In the genomic region with DNA sequence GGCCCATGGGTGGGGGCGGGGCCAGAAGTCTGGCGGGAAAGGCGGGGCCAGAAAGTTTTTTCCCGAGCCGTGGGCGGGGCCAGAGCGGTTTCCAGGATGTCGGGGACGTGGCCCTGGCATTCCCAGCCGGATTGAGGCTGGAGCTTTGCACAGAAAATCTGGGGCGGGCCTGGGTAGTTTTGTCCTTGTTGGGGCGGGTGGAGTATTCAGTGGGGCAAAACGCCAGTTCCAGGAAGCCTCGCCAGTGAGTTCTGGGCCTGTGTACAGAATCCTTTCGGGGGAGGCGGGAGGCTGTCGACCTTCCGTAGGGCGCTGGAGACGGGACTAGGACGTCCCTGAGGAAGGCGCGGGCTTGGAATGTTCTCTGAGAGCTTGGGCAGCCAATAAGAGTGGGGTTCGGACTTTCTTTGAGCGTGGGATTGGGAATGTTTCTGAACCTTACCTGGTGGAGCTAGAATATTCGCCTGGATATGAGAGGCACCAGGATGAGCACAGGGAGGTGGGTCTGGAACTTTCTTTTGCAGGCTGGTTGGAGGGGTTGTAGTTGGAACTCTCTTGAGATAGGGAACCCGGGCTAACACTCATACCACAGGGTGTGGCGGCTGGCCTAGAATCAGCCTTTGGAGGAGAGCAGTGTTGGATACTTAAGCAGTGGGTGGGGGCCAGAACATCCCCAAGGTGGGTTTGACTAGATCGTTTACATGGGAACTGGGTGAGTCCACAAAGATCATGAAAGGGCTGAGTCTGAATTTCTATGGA, we compare ENCODE assay signal across 1 cellular context.
TF ChIP-seq lines count a peak whose summit lies in the region.

No MANE protein-coding gene starts in this region.

TF ChIP-seq in HEK293, 187 proteins besides CTCF, POLR2A, EP300 and RAD21 (continued from another document and continues in another):
- TF ChIP-seq, protein P1, sequence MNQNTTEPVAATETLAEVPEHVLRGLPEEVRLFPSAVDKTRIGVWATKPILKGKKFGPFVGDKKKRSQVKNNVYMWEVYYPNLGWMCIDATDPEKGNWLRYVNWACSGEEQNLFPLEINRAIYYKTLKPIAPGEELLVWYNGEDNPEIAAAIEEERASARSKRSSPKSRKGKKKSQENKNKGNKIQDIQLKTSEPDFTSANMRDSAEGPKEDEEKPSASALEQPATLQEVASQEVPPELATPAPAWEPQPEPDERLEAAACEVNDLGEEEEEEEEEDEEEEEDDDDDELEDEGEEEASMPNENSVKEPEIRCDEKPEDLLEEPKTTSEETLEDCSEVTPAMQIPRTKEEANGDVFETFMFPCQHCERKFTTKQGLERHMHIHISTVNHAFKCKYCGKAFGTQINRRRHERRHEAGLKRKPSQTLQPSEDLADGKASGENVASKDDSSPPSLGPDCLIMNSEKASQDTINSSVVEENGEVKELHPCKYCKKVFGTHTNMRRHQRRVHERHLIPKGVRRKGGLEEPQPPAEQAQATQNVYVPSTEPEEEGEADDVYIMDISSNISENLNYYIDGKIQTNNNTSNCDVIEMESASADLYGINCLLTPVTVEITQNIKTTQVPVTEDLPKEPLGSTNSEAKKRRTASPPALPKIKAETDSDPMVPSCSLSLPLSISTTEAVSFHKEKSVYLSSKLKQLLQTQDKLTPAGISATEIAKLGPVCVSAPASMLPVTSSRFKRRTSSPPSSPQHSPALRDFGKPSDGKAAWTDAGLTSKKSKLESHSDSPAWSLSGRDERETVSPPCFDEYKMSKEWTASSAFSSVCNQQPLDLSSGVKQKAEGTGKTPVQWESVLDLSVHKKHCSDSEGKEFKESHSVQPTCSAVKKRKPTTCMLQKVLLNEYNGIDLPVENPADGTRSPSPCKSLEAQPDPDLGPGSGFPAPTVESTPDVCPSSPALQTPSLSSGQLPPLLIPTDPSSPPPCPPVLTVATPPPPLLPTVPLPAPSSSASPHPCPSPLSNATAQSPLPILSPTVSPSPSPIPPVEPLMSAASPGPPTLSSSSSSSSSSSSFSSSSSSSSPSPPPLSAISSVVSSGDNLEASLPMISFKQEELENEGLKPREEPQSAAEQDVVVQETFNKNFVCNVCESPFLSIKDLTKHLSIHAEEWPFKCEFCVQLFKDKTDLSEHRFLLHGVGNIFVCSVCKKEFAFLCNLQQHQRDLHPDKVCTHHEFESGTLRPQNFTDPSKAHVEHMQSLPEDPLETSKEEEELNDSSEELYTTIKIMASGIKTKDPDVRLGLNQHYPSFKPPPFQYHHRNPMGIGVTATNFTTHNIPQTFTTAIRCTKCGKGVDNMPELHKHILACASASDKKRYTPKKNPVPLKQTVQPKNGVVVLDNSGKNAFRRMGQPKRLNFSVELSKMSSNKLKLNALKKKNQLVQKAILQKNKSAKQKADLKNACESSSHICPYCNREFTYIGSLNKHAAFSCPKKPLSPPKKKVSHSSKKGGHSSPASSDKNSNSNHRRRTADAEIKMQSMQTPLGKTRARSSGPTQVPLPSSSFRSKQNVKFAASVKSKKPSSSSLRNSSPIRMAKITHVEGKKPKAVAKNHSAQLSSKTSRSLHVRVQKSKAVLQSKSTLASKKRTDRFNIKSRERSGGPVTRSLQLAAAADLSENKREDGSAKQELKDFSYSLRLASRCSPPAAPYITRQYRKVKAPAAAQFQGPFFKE (tag by site-specific recombination; IDR thresholded peaks at IDR 0.05; ENCODE audit: borderline replicate concordance), result no peak
- TF ChIP-seq ZNF830 (tag by site-specific recombination; IDR thresholded peaks at IDR 0.05; ENCODE audit: low read depth) (no peak), ZNF302 (tag by site-specific recombination; IDR thresholded peaks at IDR 0.05; ENCODE audit: low read depth) (no peak), ZEB2 (tag by site-specific recombination; IDR thresholded peaks at IDR 0.05) (0 out of 2 replicates have a peak, but pooled peaks have one; percentile 12), KLF1 (tag by site-specific recombination; IDR thresholded peaks at IDR 0.05) (no peak), ZNF626 (tag by site-specific recombination; IDR thresholded peaks at IDR 0.05) (no peak), ZNF221 (tag by site-specific recombination; IDR thresholded peaks at IDR 0.05; ENCODE audit: borderline replicate concordance) (no peak), KLF8 (tag by site-specific recombination; IDR thresholded peaks at IDR 0.05) (no peak), HOXA7 (CRISPR knock-in tag; IDR thresholded peaks at IDR 0.05; ENCODE audit: borderline replicate concordance) (no peak), TRIM28 (IDR thresholded peaks at IDR 0.05; ENCODE audit: borderline replicate concordance, low read length) (no peak), ZNF707 (tag by site-specific recombination; IDR thresholded peaks at IDR 0.05) (no peak), ZNF555 (tag by site-specific recombination; conservative IDR thresholded peaks at IDR 0.05) (no peak), REPIN1 (tag by site-specific recombination; IDR thresholded peaks at IDR 0.05; ENCODE audit: low read depth) (no peak), ZNF501 (tag by site-specific recombination; IDR thresholded peaks at IDR 0.05) (no peak; the same call in 1 of the 2 replicates), ZNF670 (tag by site-specific recombination; IDR thresholded peaks at IDR 0.05; ENCODE audit: low read depth) (no peak), ZNF48 (tag by site-specific recombination; IDR thresholded peaks at IDR 0.05) (no peak), ZNF791 (tag by site-specific recombination; IDR thresholded peaks at IDR 0.05) (no peak), ZNF416 (tag by site-specific recombination; IDR thresholded peaks at IDR 0.05) (no peak), ZBTB20 (tag by site-specific recombination; IDR thresholded peaks at IDR 0.05) (peak; percentile 88), GLIS1 (tag by site-specific recombination; IDR thresholded peaks at IDR 0.05) (no peak), ZNF341 (tag by site-specific recombination; IDR thresholded peaks at IDR 0.05; ENCODE audit: low read depth) (no peak)
- TF ChIP-seq, protein P2, sequence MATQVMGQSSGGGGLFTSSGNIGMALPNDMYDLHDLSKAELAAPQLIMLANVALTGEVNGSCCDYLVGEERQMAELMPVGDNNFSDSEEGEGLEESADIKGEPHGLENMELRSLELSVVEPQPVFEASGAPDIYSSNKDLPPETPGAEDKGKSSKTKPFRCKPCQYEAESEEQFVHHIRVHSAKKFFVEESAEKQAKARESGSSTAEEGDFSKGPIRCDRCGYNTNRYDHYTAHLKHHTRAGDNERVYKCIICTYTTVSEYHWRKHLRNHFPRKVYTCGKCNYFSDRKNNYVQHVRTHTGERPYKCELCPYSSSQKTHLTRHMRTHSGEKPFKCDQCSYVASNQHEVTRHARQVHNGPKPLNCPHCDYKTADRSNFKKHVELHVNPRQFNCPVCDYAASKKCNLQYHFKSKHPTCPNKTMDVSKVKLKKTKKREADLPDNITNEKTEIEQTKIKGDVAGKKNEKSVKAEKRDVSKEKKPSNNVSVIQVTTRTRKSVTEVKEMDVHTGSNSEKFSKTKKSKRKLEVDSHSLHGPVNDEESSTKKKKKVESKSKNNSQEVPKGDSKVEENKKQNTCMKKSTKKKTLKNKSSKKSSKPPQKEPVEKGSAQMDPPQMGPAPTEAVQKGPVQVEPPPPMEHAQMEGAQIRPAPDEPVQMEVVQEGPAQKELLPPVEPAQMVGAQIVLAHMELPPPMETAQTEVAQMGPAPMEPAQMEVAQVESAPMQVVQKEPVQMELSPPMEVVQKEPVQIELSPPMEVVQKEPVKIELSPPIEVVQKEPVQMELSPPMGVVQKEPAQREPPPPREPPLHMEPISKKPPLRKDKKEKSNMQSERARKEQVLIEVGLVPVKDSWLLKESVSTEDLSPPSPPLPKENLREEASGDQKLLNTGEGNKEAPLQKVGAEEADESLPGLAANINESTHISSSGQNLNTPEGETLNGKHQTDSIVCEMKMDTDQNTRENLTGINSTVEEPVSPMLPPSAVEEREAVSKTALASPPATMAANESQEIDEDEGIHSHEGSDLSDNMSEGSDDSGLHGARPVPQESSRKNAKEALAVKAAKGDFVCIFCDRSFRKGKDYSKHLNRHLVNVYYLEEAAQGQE (tag by site-specific recombination; IDR thresholded peaks at IDR 0.05), result no peak
- TF ChIP-seq, protein P3, sequence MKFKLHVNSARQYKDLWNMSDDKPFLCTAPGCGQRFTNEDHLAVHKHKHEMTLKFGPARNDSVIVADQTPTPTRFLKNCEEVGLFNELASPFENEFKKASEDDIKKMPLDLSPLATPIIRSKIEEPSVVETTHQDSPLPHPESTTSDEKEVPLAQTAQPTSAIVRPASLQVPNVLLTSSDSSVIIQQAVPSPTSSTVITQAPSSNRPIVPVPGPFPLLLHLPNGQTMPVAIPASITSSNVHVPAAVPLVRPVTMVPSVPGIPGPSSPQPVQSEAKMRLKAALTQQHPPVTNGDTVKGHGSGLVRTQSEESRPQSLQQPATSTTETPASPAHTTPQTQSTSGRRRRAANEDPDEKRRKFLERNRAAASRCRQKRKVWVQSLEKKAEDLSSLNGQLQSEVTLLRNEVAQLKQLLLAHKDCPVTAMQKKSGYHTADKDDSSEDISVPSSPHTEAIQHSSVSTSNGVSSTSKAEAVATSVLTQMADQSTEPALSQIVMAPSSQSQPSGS (tag by site-specific recombination; IDR thresholded peaks at IDR 0.05; ENCODE audit: low read depth), result no peak
- TF ChIP-seq, protein P4, sequence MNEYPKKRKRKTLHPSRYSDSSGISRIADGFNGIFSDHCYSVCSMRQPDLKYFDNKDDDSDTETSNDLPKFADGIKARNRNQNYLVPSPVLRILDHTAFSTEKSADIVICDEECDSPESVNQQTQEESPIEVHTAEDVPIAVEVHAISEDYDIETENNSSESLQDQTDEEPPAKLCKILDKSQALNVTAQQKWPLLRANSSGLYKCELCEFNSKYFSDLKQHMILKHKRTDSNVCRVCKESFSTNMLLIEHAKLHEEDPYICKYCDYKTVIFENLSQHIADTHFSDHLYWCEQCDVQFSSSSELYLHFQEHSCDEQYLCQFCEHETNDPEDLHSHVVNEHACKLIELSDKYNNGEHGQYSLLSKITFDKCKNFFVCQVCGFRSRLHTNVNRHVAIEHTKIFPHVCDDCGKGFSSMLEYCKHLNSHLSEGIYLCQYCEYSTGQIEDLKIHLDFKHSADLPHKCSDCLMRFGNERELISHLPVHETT (tag by site-specific recombination; IDR thresholded peaks at IDR 0.05), result no peak
- TF ChIP-seq, protein P5, sequence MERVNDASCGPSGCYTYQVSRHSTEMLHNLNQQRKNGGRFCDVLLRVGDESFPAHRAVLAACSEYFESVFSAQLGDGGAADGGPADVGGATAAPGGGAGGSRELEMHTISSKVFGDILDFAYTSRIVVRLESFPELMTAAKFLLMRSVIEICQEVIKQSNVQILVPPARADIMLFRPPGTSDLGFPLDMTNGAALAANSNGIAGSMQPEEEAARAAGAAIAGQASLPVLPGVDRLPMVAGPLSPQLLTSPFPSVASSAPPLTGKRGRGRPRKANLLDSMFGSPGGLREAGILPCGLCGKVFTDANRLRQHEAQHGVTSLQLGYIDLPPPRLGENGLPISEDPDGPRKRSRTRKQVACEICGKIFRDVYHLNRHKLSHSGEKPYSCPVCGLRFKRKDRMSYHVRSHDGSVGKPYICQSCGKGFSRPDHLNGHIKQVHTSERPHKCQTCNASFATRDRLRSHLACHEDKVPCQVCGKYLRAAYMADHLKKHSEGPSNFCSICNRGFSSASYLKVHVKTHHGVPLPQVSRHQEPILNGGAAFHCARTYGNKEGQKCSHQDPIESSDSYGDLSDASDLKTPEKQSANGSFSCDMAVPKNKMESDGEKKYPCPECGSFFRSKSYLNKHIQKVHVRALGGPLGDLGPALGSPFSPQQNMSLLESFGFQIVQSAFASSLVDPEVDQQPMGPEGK (tag by site-specific recombination; IDR thresholded peaks at IDR 0.05), result no peak; the same call in none of the 2 replicates
- TF ChIP-seq, protein P6, sequence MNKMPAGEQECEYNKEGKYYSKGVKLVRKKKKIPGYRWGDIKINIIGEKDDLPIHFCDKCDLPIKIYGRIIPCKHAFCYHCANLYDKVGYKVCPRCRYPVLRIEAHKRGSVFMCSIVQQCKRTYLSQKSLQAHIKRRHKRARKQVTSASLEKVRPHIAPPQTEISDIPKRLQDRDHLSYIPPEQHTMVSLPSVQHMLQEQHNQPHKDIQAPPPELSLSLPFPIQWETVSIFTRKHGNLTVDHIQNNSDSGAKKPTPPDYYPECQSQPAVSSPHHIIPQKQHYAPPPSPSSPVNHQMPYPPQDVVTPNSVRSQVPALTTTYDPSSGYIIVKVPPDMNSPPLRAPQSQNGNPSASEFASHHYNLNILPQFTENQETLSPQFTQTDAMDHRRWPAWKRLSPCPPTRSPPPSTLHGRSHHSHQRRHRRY (tag by site-specific recombination; IDR thresholded peaks at IDR 0.05), result no peak
- TF ChIP-seq, protein P7, sequence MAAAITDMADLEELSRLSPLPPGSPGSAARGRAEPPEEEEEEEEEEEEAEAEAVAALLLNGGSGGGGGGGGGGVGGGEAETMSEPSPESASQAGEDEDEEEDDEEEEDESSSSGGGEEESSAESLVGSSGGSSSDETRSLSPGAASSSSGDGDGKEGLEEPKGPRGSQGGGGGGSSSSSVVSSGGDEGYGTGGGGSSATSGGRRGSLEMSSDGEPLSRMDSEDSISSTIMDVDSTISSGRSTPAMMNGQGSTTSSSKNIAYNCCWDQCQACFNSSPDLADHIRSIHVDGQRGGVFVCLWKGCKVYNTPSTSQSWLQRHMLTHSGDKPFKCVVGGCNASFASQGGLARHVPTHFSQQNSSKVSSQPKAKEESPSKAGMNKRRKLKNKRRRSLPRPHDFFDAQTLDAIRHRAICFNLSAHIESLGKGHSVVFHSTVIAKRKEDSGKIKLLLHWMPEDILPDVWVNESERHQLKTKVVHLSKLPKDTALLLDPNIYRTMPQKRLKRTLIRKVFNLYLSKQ (tag by site-specific recombination; IDR thresholded peaks at IDR 0.05; ENCODE audit: borderline replicate concordance), result no peak
- TF ChIP-seq, protein P8, sequence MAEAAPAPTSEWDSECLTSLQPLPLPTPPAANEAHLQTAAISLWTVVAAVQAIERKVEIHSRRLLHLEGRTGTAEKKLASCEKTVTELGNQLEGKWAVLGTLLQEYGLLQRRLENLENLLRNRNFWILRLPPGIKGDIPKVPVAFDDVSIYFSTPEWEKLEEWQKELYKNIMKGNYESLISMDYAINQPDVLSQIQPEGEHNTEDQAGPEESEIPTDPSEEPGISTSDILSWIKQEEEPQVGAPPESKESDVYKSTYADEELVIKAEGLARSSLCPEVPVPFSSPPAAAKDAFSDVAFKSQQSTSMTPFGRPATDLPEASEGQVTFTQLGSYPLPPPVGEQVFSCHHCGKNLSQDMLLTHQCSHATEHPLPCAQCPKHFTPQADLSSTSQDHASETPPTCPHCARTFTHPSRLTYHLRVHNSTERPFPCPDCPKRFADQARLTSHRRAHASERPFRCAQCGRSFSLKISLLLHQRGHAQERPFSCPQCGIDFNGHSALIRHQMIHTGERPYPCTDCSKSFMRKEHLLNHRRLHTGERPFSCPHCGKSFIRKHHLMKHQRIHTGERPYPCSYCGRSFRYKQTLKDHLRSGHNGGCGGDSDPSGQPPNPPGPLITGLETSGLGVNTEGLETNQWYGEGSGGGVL (tag by site-specific recombination; IDR thresholded peaks at IDR 0.05), result peak; percentile 64
